Comparison of ENCODE assay signal across 9 cellular contexts in genomic region chr3:128875556-128876120, GRCh38. TPM values are rescaled to one million over a fixed set of nuclear protein-coding genes. Genes with fewer than 3 reads are reported as not detected.
DNase-seq lines count a peak whose midpoint lies in the region; ATAC-seq, FAIRE-seq and TF ChIP-seq lines count a peak whose summit lies in the region.
"Had no signal": no experiment of that assay in that cellular context is flagged by ENCODE, and none has a peak within 500 bp of the region (broad histone marks: within the 10 kb centered on the region; RNA-seq: fewer than 3 reads in every experiment).

No MANE protein-coding gene starts in this region.

- H3K4me1 ChIP-seq in mesendoderm (ENCODE audit: control insufficient read depth, low read depth, low read length) = peaks cover 3% of the 10 kb centered on the region
- H3K4me1 ChIP-seq: SJCRH30 had no signal

- no peak overlapping the region for H2AK5ac ChIP-seq in mesendoderm (ENCODE audit: low read length)

- peak overlapping the region; percentile 38 for H3K9ac ChIP-seq in mesendoderm (ENCODE audit: low read length)

- H3K4ac ChIP-seq in mesendoderm (ENCODE audit: low read depth, low read length) = no peak overlapping the region

- H3K4me2 ChIP-seq in mesendoderm (ENCODE audit: low read length) = no peak overlapping the region

- H3K36me3 Mint-ChIP-seq in brain = no peaks in the 10 kb centered on the region

- peaks cover 17% of the 10 kb centered on the region for H3K79me1 ChIP-seq in mesendoderm (ENCODE audit: low read length)

- peak overlapping the region in 3 of 5 experiments; percentile 52 to 81 (median 79) for H3K27ac Mint-ChIP-seq in brain

- H3K27me3 Mint-ChIP-seq in brain = peaks cover 9% of the 10 kb centered on the region

- no peak for FAIRE-seq in frontal cortex (lab: Jason Lieb, UNC)

- no peak overlapping the region for H4K8ac ChIP-seq in mesendoderm (ENCODE audit: low read depth, low read length)

- peak overlapping the region in 2 of 5 experiments; percentile 42 to 43 for H3K4me3 Mint-ChIP-seq in brain

- peak; percentile 9 for DNase-seq in COLO668 (lab: John Stamatoyannopoulos, UW; ENCODE audit: unreplicated experiment)
- peak; percentile 77 for DNase-seq in HuH-7 (ENCODE audit: low spot score)
- peak; percentile 69 for DNase-seq in UCSD-AML1 (lab: John Stamatoyannopoulos, UW; ENCODE audit: unreplicated experiment)
- peak; percentile 76 for DNase-seq in mesendoderm
- DNase-seq in stimulated activated naive CD8-positive, alpha-beta T cell treated with anti-CD3 and anti-CD28 coated beads, Interleukin-15, Interleukin-2, amounts not matched to agents 100 U/mL and 50 U/mL, for 24 hours = peak; percentile 72
- DNase-seq in frontal cortex (ENCODE audit: low spot score in 2 of 2) = no peak
- no peak for DNase-seq in foreskin melanocyte

- no peak overlapping the region for H2BK120ac ChIP-seq in mesendoderm (ENCODE audit: low read depth, low read length)

- peaks cover 17% of the 10 kb centered on the region for H3K79me2 ChIP-seq in mesendoderm (ENCODE audit: control insufficient read depth, insufficient read depth, low read length)

- no peak overlapping the region for H3K18ac ChIP-seq in mesendoderm (ENCODE audit: low read length)

- ATAC-seq in stimulated activated naive CD8-positive, alpha-beta T cell treated with anti-CD3 and anti-CD28 coated beads, Interleukin-15, Interleukin-2, amounts not matched to agents 100 U/mL and 50 U/mL, for 24 hours = peak; percentile 64

- H3K27me3 ChIP-seq in mesendoderm (ENCODE audit: insufficient read depth, low read length, poor library complexity) = no peaks in the 10 kb centered on the region
- H3K27me3 ChIP-seq: SJCRH30 had no signal

- WGBS in mesendoderm (ENCODE audit: extremely low coverage, insufficient coverage, low lambda C conversion rate) = no CpG with 5 or more reads among the region's 12 CpGs

- H3K23ac ChIP-seq in mesendoderm (ENCODE audit: low read length) = no peak overlapping the region

- no peak overlapping the region for H3K4me3 ChIP-seq in mesendoderm (ENCODE audit: low read length)
- H3K4me3 ChIP-seq: SJCRH30 had no signal

- H3K56ac ChIP-seq in mesendoderm (ENCODE audit: low read length) = peak overlapping the region; percentile 56

- TF ChIP-seq CTCF in brain (conservative IDR thresholded peaks at IDR 0.05) = peak; percentile 36 to 59

- no peaks in the 10 kb centered on the region for H3K36me3 ChIP-seq in mesendoderm (ENCODE audit: control insufficient read depth, insufficient read depth, low read length)
- H3K36me3 ChIP-seq: SJCRH30 had no signal

- no peak overlapping the region for H4K5ac ChIP-seq in mesendoderm (ENCODE audit: low read length)

- no peak overlapping the region for H2BK15ac ChIP-seq in mesendoderm (replicated peaks; ENCODE audit: low read depth)

- peaks cover 58% of the 10 kb centered on the region for H3K4me1 Mint-ChIP-seq in brain

- H3K27ac ChIP-seq in mesendoderm (ENCODE audit: low read depth, low read length) = no peak overlapping the region
- H3K27ac ChIP-seq: SJCRH30 had no signal

- H3K9me3 Mint-ChIP-seq in brain = peaks cover 0 to 2% (median 0%) of the 10 kb centered on the region in 5 experiments

- no peak overlapping the region for H2BK5ac ChIP-seq in mesendoderm (ENCODE audit: low read length)

RNA-seq across cellular contexts. Expression of gene ACAD9, which starts 3.8 kb away (rescaled TPM):
- polyA plus RNA-seq in brain (ENCODE audit: insufficient read depth, low read depth, low replicate concordance) = 39.9 TPM
- 18.0 TPM for polyA plus RNA-seq in mesendoderm (2013, experiment 1 of 2)
- 17.4 TPM for polyA plus RNA-seq in mesendoderm (2013, experiment 2 of 2)
- total RNA-seq in frontal cortex = 27.7 TPM

Comparison
In these comparisons a context has a peak if more than half of its experiments do, and no peak if none do; other contexts are left out.
1. DNase-seq: peak in COLO668 (single experiment), HuH-7 (single experiment), UCSD-AML1 (single experiment), mesendoderm (single experiment) and stimulated activated naive CD8-positive, alpha-beta T cell treated with anti-CD3 and anti-CD28 coated beads, Interleukin-15, Interleukin-2, amounts not matched to agents 100 U/mL and 50 U/mL, for 24 hours (single experiment); none in frontal cortex (0 of 2) and foreskin melanocyte (single experiment).